In genomic region chr3:177338697-177339219, GRCh38 we compare ENCODE assay signal across 8 cellular contexts.
DNase-seq lines count a peak whose midpoint lies in the region; ATAC-seq, FAIRE-seq and TF ChIP-seq lines count a peak whose summit lies in the region.

No MANE protein-coding gene starts in this region.

- H3K9ac ChIP-seq in kidney (ENCODE audit: low read length in 2 of 2), result no peak overlapping the region

- FAIRE-seq in A549 (lab: Jason Lieb, UNC) (no peak), kidney (lab: Jason Lieb, UNC) (no peak)

- H3K9me3 ChIP-seq in A549, result no peaks in the 10 kb centered on the region
- H3K9me3 ChIP-seq in kidney (ENCODE audit: control insufficient read depth in 1 of 2, low read length in 2 of 2), result no peaks in the 10 kb centered on the region

- CTCF ChIA-PET in A549 (lab: Yijun Ruan, JAX), result interaction anchor here (1.2 kb wide), 1 partner anchor 39 kb away, joined by 3 read pairs; no protein-coding TSS in a partner anchor

- peak overlapping the region; percentile 15; the same call in 2 of the 3 replicates for H3K4me2 ChIP-seq in A549

- TF ChIP-seq POLR2A in A549 (IDR thresholded peaks at IDR 0.05; ENCODE audit: low read length), result no peak

- no peak for TF ChIP-seq RAD21 in A549 (conservative IDR thresholded peaks at IDR 0.05 in 1 of 2, IDR thresholded peaks at IDR 0.05 in 1 of 2)

- DNase-seq in A549 (ENCODE audit: low read depth in 1 of 2, low spot score in 1 of 2) (peak in 1 of 2 experiments; percentile 24), NOMO-1 (lab: John Stamatoyannopoulos, UW; ENCODE audit: unreplicated experiment in 2 of 2) (peak; percentile 95 to 100), fibroblast of the aortic adventitia (ENCODE audit: low read depth) (peak; percentile 91), H4 (ENCODE audit: low spot score) (no peak), kidney (no peak), iPS-NIHi11 (ENCODE audit: low spot score) (no peak)
- no peak for DNase-seq in activated naive CD4-positive, alpha-beta T cell (lab: John Stamatoyannopoulos, UW)

- H3K27ac ChIP-seq in A549, result peak overlapping the region; percentile 14 to 40
- H3K27ac ChIP-seq in kidney (ENCODE audit: low read depth in 2 of 2, low read length in 2 of 2), result no peak overlapping the region

- no peaks in the 10 kb centered on the region for H3K36me3 ChIP-seq in kidney (ENCODE audit: control insufficient read depth in 1 of 2, insufficient read depth in 2 of 2, low read length in 2 of 2)

- H3K4me1 ChIP-seq in A549 (peaks cover 18% of the 10 kb centered on the region; the same call in 2 of the 3 replicates), kidney (ENCODE audit: control insufficient read depth in 1 of 2, insufficient read depth in 1 of 2, low read depth in 1 of 2, low read length in 2 of 2) (peaks cover 6 to 7% of the 10 kb centered on the region in 2 donors)

- H3K4me3 ChIP-seq in A549 (no peak overlapping the region), fibroblast of the aortic adventitia (ENCODE audit: low read depth, low read length) (no peak overlapping the region), kidney (ENCODE audit: low read length in 2 of 2) (no peak overlapping the region)

- TF ChIP-seq CTCF in A549 (IDR thresholded peaks at IDR 0.05) (no peak), fibroblast of the aortic adventitia (IDR thresholded peaks at IDR 0.05; ENCODE audit: insufficient read depth, low read length) (no peak), kidney (IDR thresholded peaks at IDR 0.05; ENCODE audit: borderline replicate concordance, extremely low read depth, insufficient read depth) (no peak)

- WGBS in A549 (ENCODE audit: missing lambda C conversion rate), result 88% methylated on average over 3 of the region's 3 CpGs

- POLR2A ChIA-PET in A549 (lab: Yijun Ruan, JAX), result no interaction called here

- intact Hi-C loops in kidney (cut with DNase I), result no loop called here

- no peak for TF ChIP-seq EP300 in A549 (IDR thresholded peaks at IDR 0.05)

- ATAC-seq in A549 (no peak), GM21423 (IDR thresholded peaks at IDR 0.05; ENCODE audit: unreplicated experiment) (peak; percentile 44)

TF ChIP-seq in A549, 52 proteins besides CTCF, POLR2A, EP300 and RAD21:
- peak; percentile 21 to 57; a peak in 2 of 4 replicates for TF ChIP-seq CEBPB (IDR thresholded peaks at IDR 0.05)
- TF ChIP-seq, protein P1, sequence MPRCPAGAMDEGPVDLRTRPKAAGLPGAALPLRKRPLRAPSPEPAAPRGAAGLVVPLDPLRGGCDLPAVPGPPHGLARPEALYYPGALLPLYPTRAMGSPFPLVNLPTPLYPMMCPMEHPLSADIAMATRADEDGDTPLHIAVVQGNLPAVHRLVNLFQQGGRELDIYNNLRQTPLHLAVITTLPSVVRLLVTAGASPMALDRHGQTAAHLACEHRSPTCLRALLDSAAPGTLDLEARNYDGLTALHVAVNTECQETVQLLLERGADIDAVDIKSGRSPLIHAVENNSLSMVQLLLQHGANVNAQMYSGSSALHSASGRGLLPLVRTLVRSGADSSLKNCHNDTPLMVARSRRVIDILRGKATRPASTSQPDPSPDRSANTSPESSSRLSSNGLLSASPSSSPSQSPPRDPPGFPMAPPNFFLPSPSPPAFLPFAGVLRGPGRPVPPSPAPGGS (IDR thresholded peaks at IDR 0.05), result no peak
- TF ChIP-seq, protein P2, sequence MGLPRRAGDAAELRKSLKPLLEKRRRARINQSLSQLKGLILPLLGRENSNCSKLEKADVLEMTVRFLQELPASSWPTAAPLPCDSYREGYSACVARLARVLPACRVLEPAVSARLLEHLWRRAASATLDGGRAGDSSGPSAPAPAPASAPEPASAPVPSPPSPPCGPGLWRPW (IDR thresholded peaks at IDR 0.05), result 0 out of 2 replicates have a peak, but pooled peaks have one; percentile 27
TF ChIP-seq in A549: peak in this region for 2.

Comparison
In these comparisons a context has a peak if more than half of its experiments do, and no peak if none do; other contexts are left out.
1. DNase-seq: peak in NOMO-1 (2 of 2) and fibroblast of the aortic adventitia (single experiment); none in H4 (single experiment), kidney (single experiment), activated naive CD4-positive, alpha-beta T cell (0 of 4) and iPS-NIHi11 (single experiment).
2. H3K27ac ChIP-seq: peak in A549 (2 of 2); none in kidney (0 of 2).